In the genomic region with DNA sequence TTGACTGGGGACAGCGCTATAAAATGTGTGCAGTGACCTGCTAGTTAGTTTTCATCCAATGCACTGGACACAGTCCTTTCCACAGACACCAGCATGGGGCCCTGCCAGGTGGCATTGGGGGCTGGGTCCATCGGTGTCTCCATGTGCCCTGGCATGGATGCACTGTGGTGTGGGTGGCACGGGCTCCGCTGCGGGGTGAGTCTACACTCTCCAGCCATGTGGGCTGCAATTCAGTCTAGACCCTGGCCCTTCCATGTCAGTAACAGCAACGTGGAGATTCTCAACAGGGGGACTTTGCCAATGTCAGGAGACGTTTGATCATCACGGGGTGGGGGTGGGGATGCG, we compare ENCODE assay signal across 23 cellular contexts.
"Had no signal": no experiment of that assay in that cellular context is flagged by ENCODE, and none has a peak within 500 bp of the region (broad histone marks: within the 10 kb centered on the region; RNA-seq: fewer than 3 reads in every experiment).

No MANE protein-coding gene starts in this region.

- ATAC-seq: activated CD4-positive, CD25-positive, alpha-beta regulatory T cell treated with anti-CD3 and anti-CD28 coated beads, Interleukin-2, amount 50 U/mL, for 24 hours; activated T-helper 17 cell treated with anti-CD3 and anti-CD28 coated beads, Interleukin-2, amount 50 U/mL, for 72 hours; gastroesophageal sphincter; heart left ventricle; left cardiac atrium; mucosa of descending colon; stimulated activated naive CD8-positive, alpha-beta T cell treated with anti-CD3 and anti-CD28 coated beads, Interleukin-15, Interleukin-2, amounts not matched to agents 100 U/mL and 50 U/mL, for 24 hours had no signal

- H3K27me3 Mint-ChIP-seq: activated naive CD8-positive, alpha-beta T cell; activated T-cell treated with anti-CD3 and anti-CD28 coated beads, Interleukin-2, amount 50 U/mL, for 24 hours; activated T-helper 17 cell treated with anti-CD3 and anti-CD28 coated beads, Interleukin-2, amount 50 U/mL, for 72 hours had no signal

- H3K27me3 ChIP-seq: gastroesophageal sphincter, heart left ventricle, upper lobe of left lung had no signal

- DNase-seq: activated CD4-positive, alpha-beta T cell treated with anti-CD3 and anti-CD28 coated beads, Interleukin-2, amount 50 U/mL, for 1 hour; activated CD8-positive, alpha-beta memory T cell treated with anti-CD3 and anti-CD28 coated beads for 24 hours; activated CD8-positive, alpha-beta memory T cell treated with anti-CD3 and anti-CD28 coated beads, Interleukin-2, amount 50 U/mL, for 4 hours; activated naive CD4-positive, alpha-beta T cell; activated T-cell treated with anti-CD3 and anti-CD28 coated beads, Interleukin-2, amount 50 U/mL, for 24 hours; amniotic stem cell; cerebellar nuclear complex; left cardiac atrium; occipital lobe; retina; stimulated activated CD4-positive, alpha-beta T cell treated with anti-CD3 and anti-CD28 coated beads, Interleukin-4, amount 100 ng/mL, for 24 hours; stimulated activated naive CD8-positive, alpha-beta T cell treated with anti-CD3 and anti-CD28 coated beads, Interleukin-15, Interleukin-2, amounts not matched to agents 100 U/mL and 50 U/mL, for 24 hours; upper lobe of left lung had no signal

- H3K4me3 ChIP-seq: coronary artery, gastroesophageal sphincter, heart left ventricle, mucosa of descending colon, upper lobe of left lung had no signal

- H3K9me3 Mint-ChIP-seq: activated T-helper 17 cell treated with anti-CD3 and anti-CD28 coated beads, Interleukin-2, amount 50 U/mL, for 72 hours; neural crest cell had no signal

- H3K27ac ChIP-seq: coronary artery, epithelial cell of prostate, gastroesophageal sphincter, VCaP had no signal

- H3K4me3 Mint-ChIP-seq: activated T-cell treated with anti-CD3 and anti-CD28 coated beads, Interleukin-2, amount 50 U/mL, for 24 hours; neural crest cell had no signal

- H3K4me1 ChIP-seq: gastroesophageal sphincter had no signal
